In the genomic region with DNA sequence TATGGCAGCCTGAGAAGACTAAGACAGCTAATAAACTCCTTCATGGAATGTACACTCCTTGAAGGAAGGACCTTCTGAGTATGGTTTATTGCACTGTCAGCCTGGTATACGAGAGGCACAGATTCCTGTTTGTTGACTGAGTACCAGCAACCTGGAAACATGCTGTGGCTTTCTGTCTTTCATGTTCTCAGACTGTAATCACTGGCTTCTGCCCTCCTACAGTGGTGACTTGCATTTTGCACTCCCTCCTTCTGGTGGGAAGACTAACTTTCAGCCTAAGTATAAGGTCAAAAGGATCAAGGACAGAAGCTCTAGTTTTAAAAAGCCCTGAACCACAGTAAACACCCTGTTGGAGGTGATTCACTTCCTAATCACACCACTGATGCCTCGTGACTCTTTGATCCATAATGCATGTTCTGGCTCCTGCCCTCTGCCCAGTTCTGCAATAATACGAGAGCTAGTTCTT, we compare ENCODE assay signal across 1 cellular context.
A peak's percentile ranks its signal among the peaks of the same experiment; 100 is the strongest.
TF ChIP-seq lines count a peak whose summit lies in the region.

No MANE protein-coding gene starts in this region.

TF ChIP-seq in HepG2, 621 proteins besides CTCF, POLR2A, EP300 and RAD21 (continued from another document and continues in another):
- TF ChIP-seq, protein P1, sequence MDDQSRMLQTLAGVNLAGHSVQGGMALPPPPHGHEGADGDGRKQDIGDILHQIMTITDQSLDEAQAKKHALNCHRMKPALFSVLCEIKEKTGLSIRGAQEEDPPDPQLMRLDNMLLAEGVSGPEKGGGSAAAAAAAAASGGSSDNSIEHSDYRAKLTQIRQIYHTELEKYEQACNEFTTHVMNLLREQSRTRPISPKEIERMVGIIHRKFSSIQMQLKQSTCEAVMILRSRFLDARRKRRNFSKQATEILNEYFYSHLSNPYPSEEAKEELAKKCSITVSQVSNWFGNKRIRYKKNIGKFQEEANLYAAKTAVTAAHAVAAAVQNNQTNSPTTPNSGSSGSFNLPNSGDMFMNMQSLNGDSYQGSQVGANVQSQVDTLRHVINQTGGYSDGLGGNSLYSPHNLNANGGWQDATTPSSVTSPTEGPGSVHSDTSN (CRISPR knock-in tag; IDR thresholded peaks at IDR 0.05; ENCODE audit: borderline replicate concordance), result no peak
- TF ChIP-seq ZNF570 (CRISPR knock-in tag; IDR thresholded peaks at IDR 0.05; ENCODE audit: borderline replicate concordance) (no peak), HOXA3 (CRISPR knock-in tag; IDR thresholded peaks at IDR 0.05) (no peak), ZNF547 (CRISPR knock-in tag; IDR thresholded peaks at IDR 0.05) (no peak), ZBTB10 (CRISPR knock-in tag; IDR thresholded peaks at IDR 0.05; ENCODE audit: borderline replicate concordance) (no peak), FOXK1 (CRISPR knock-in tag; IDR thresholded peaks at IDR 0.05; ENCODE audit: borderline replicate concordance, low read depth) (peak; percentile 57; the same call in 1 of the 2 replicates), NFE2 (CRISPR knock-in tag; IDR thresholded peaks at IDR 0.05) (peak; percentile 54; the same call in 1 of the 2 replicates), ZNF124 (CRISPR knock-in tag; IDR thresholded peaks at IDR 0.05) (no peak), FOXA3 (CRISPR knock-in tag; IDR thresholded peaks at IDR 0.05) (peak; percentile 86), GTF3A (CRISPR knock-in tag; conservative IDR thresholded peaks at IDR 0.05) (no peak), FOXO1 (CRISPR knock-in tag; IDR thresholded peaks at IDR 0.05) (peak; percentile 82), SOX6 (IDR thresholded peaks at IDR 0.05) (no peak), SOX6 (CRISPR knock-in tag; IDR thresholded peaks at IDR 0.05) (peak; percentile 50), RERE (CRISPR knock-in tag; IDR thresholded peaks at IDR 0.05; ENCODE audit: low read depth) (no peak), ZSCAN30 (CRISPR knock-in tag; IDR thresholded peaks at IDR 0.05) (no peak), HMG20A (CRISPR knock-in tag; IDR thresholded peaks at IDR 0.05; ENCODE audit: borderline replicate concordance) (peak; percentile 85; the same call in 1 of the 2 replicates), SP5 (CRISPR knock-in tag; IDR thresholded peaks at IDR 0.05; ENCODE audit: borderline replicate concordance, low read depth) (no peak), ZNF574 (CRISPR knock-in tag; IDR thresholded peaks at IDR 0.05) (peak; percentile 48; the same call in 1 of the 2 replicates), RARG (CRISPR knock-in tag; IDR thresholded peaks at IDR 0.05; ENCODE audit: low read depth) (no peak), ZBTB46 (CRISPR knock-in tag; IDR thresholded peaks at IDR 0.05; ENCODE audit: borderline replicate concordance) (no peak), SRSF9 (IDR thresholded peaks at IDR 0.05; ENCODE audit: borderline replicate concordance, insufficient read depth, low read depth, low read length, poor library complexity, severe bottlenecking) (no peak), YEATS2 (CRISPR knock-in tag; IDR thresholded peaks at IDR 0.05; ENCODE audit: borderline replicate concordance) (peak; percentile 30; the same call in 1 of the 2 replicates), SOX5 (CRISPR knock-in tag; IDR thresholded peaks at IDR 0.05; ENCODE audit: borderline replicate concordance) (peak; percentile 67; the same call in 1 of the 2 replicates), TBX2 (CRISPR knock-in tag; IDR thresholded peaks at IDR 0.05; ENCODE audit: borderline replicate concordance) (peak; percentile 32; the same call in 1 of the 2 replicates), SAP130 (CRISPR knock-in tag; IDR thresholded peaks at IDR 0.05; ENCODE audit: low read depth) (peak; percentile 48), MEF2D (CRISPR knock-in tag; IDR thresholded peaks at IDR 0.05) (no peak), NCOR1 (IDR thresholded peaks at IDR 0.05; ENCODE audit: borderline replicate concordance, low read length) (peak; percentile 44; the same call in 1 of the 2 replicates), ZNF792 (CRISPR knock-in tag; IDR thresholded peaks at IDR 0.05) (0 out of 2 replicates have a peak, but pooled peaks have one; percentile 24), ZMYM3 (CRISPR knock-in tag; IDR thresholded peaks at IDR 0.05) (no peak), ZNF777 (CRISPR knock-in tag; IDR thresholded peaks at IDR 0.05) (no peak), ZNF484 (CRISPR knock-in tag; IDR thresholded peaks at IDR 0.05; ENCODE audit: borderline replicate concordance, low read depth) (no peak), GABPA (IDR thresholded peaks at IDR 0.05; ENCODE audit: low read depth, low read length) (no peak), GABPA (CRISPR knock-in tag; IDR thresholded peaks at IDR 0.05; ENCODE audit: low read depth) (0 out of 2 replicates have a peak, but pooled peaks have one; percentile 24)
- TF ChIP-seq, protein P2, sequence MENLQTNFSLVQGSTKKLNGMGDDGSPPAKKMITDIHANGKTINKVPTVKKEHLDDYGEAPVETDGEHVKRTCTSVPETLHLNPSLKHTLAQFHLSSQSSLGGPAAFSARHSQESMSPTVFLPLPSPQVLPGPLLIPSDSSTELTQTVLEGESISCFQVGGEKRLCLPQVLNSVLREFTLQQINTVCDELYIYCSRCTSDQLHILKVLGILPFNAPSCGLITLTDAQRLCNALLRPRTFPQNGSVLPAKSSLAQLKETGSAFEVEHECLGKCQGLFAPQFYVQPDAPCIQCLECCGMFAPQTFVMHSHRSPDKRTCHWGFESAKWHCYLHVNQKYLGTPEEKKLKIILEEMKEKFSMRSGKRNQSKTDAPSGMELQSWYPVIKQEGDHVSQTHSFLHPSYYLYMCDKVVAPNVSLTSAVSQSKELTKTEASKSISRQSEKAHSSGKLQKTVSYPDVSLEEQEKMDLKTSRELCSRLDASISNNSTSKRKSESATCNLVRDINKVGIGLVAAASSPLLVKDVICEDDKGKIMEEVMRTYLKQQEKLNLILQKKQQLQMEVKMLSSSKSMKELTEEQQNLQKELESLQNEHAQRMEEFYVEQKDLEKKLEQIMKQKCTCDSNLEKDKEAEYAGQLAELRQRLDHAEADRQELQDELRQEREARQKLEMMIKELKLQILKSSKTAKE (CRISPR knock-in tag; IDR thresholded peaks at IDR 0.05; ENCODE audit: borderline replicate concordance), result no peak
- TF ChIP-seq, protein P3, sequence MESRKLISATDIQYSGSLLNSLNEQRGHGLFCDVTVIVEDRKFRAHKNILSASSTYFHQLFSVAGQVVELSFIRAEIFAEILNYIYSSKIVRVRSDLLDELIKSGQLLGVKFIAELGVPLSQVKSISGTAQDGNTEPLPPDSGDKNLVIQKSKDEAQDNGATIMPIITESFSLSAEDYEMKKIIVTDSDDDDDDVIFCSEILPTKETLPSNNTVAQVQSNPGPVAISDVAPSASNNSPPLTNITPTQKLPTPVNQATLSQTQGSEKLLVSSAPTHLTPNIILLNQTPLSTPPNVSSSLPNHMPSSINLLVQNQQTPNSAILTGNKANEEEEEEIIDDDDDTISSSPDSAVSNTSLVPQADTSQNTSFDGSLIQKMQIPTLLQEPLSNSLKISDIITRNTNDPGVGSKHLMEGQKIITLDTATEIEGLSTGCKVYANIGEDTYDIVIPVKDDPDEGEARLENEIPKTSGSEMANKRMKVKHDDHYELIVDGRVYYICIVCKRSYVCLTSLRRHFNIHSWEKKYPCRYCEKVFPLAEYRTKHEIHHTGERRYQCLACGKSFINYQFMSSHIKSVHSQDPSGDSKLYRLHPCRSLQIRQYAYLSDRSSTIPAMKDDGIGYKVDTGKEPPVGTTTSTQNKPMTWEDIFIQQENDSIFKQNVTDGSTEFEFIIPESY (CRISPR knock-in tag; IDR thresholded peaks at IDR 0.05), result 0 out of 2 replicates have a peak, but pooled peaks have one; percentile 28
